In genomic region chr1:17080881-17081280, GRCh38 we compare ENCODE assay signal across 22 cellular contexts. TPM values are rescaled to one million over a fixed set of nuclear protein-coding genes. Genes with fewer than 3 reads are reported as not detected.
A peak's percentile ranks its signal among the peaks of the same experiment; 100 is the strongest.
DNase-seq lines count a peak whose midpoint lies in the region; ATAC-seq, FAIRE-seq and TF ChIP-seq lines count a peak whose summit lies in the region.
"Had no signal": no experiment of that assay in that cellular context is flagged by ENCODE, and none has a peak within 500 bp of the region (broad histone marks: within the 10 kb centered on the region; RNA-seq: fewer than 3 reads in every experiment).

No MANE protein-coding gene starts in this region.

- H2BK12ac ChIP-seq in mesenchymal stem cell (ENCODE audit: low read length in 2 of 2): no peak overlapping the region

- ATAC-seq in pancreas (peak; percentile 85 to 90 (median 85)), HG03159 (IDR thresholded peaks at IDR 0.05; ENCODE audit: unreplicated experiment) (no peak), GM21367 (IDR thresholded peaks at IDR 0.05; ENCODE audit: unreplicated experiment) (no peak)
- ATAC-seq: HCT116, Panc1, T-cell had no signal

- H3K4me3 ChIP-seq in pancreas (no peak overlapping the region), mesenchymal stem cell (ENCODE audit: insufficient read depth in 1 of 2, low read depth in 1 of 2, low read length in 2 of 2) (no peak overlapping the region)

- no peaks in the 10 kb centered on the region for H3K27me3 ChIP-seq in pancreas
- peaks cover 0 to 41% of the 10 kb centered on the region in 2 experiments for H3K27me3 ChIP-seq in mesenchymal stem cell (ENCODE audit: control insufficient read depth in 1 of 2, insufficient read depth in 1 of 2, low read length in 2 of 2)

- TF ChIP-seq CTCF in pancreas (IDR thresholded peaks at IDR 0.05) (no peak), GM10266 (IDR thresholded peaks at IDR 0.05; ENCODE audit: control insufficient read depth, insufficient read depth, low read depth, missing control alignments) (no peak)

- H3K27ac ChIP-seq in pancreas: peak overlapping the region; percentile 19 to 81 (median 62)
- no peak overlapping the region for H3K27ac ChIP-seq in mesenchymal stem cell (ENCODE audit: low read length, poor library complexity, severe bottlenecking)

- H2AK5ac ChIP-seq in mesenchymal stem cell (ENCODE audit: low read length, severe bottlenecking): no peak overlapping the region

- no peak overlapping the region for H2AFZ ChIP-seq in mesenchymal stem cell (ENCODE audit: low read depth, low read length)

- intact Hi-C loops in pancreas (cut with DNase I): no loop called here

- no peak overlapping the region for H2BK120ac ChIP-seq in mesenchymal stem cell (ENCODE audit: low read depth, low read length)

- no peak overlapping the region for H3K18ac ChIP-seq in mesenchymal stem cell (ENCODE audit: low read depth in 1 of 2, low read length in 2 of 2)

- 21 to 23% methylated on average over 4 of the region's 4 CpGs for WGBS in pancreas, 2 donors
- 73% methylated on average over 4 of the region's 4 CpGs for WGBS in mesenchymal stem cell

- H4K91ac ChIP-seq in mesenchymal stem cell (ENCODE audit: low read length): no peak overlapping the region

- no peak overlapping the region for H4K8ac ChIP-seq in mesenchymal stem cell (ENCODE audit: low read length)

- H3K9ac ChIP-seq in mesenchymal stem cell (ENCODE audit: low read length): no peak overlapping the region

- no peak for FAIRE-seq in pancreas (lab: Jason Lieb, UNC)

- H3K4me1 ChIP-seq in pancreas: peaks cover 0 to 15% (median 0%) of the 10 kb centered on the region in 3 donors
- H3K4me1 ChIP-seq in mesenchymal stem cell (ENCODE audit: control insufficient read depth, insufficient read depth, low read depth, low read length): no peaks in the 10 kb centered on the region
- H3K4me1 ChIP-seq: Caco-2 had no signal

- H3K9me3 ChIP-seq in pancreas (no peaks in the 10 kb centered on the region), mesenchymal stem cell (ENCODE audit: control insufficient read depth, low read length) (peaks cover 3% of the 10 kb centered on the region)
- H3K9me3 ChIP-seq: Caco-2 had no signal

- H3K23ac ChIP-seq in mesenchymal stem cell (ENCODE audit: low read length in 2 of 2): no peak overlapping the region

- no peaks in the 10 kb centered on the region for H3K79me1 ChIP-seq in mesenchymal stem cell (replicated peaks; ENCODE audit: low read length, poor library complexity, severe bottlenecking)

- H3K36me3 ChIP-seq in pancreas: no peaks in the 10 kb centered on the region
- peaks cover 0 to 54% of the 10 kb centered on the region in 2 experiments for H3K36me3 ChIP-seq in mesenchymal stem cell (ENCODE audit: control insufficient read depth in 1 of 2, insufficient read depth in 2 of 2, low read depth in 1 of 2, low read length in 2 of 2)

- DNase-seq in G401 (ENCODE audit: low spot score): peak; percentile 81
- peak; percentile 67 for DNase-seq in NCI-H2171 (lab: John Stamatoyannopoulos, UW)
- DNase-seq in cerebellar cortex (ENCODE audit: low spot score): peak; percentile 77
- DNase-seq in pancreas: peak; percentile 80 to 96 (median 88)
- DNase-seq in mesenchymal stem cell: no peak
- DNase-seq in GM10266 (ENCODE audit: extremely low spot score): no peak
- DNase-seq: Caco-2; CD4-positive, alpha-beta T cell; DMS153; GDM1; GOT3; Kasumi-1; NCI-H1436; NCI-H187 treated with DMSO at 0.1 percent for 48 hours; NCI-H226; NCI-H524 treated with DMSO at 0.1 percent for 48 hours; NK-92 treated with Interleukin-12 subunit alpha and Interleukin-12 subunit beta, amount 100 ng/mL, for 24 hours; T-cell had no signal

- no peak overlapping the region for H3K4ac ChIP-seq in mesenchymal stem cell (ENCODE audit: low read depth in 1 of 2, low read length in 2 of 2)

- no peak overlapping the region for H3K4me2 ChIP-seq in mesenchymal stem cell (ENCODE audit: low read length, poor library complexity, severe bottlenecking)

- no peak overlapping the region for H2BK5ac ChIP-seq in mesenchymal stem cell (ENCODE audit: low read depth, low read length, poor library complexity, severe bottlenecking)

- H2BK15ac ChIP-seq in mesenchymal stem cell (ENCODE audit: low read depth, poor library complexity, severe bottlenecking): no peak overlapping the region

- in situ Hi-C loops in G401 (cut with HindIII; ENCODE audit: low sequenced_read_pairs): no loop called here

- no peak overlapping the region for H3K14ac ChIP-seq in mesenchymal stem cell (ENCODE audit: low read length in 2 of 2)

RNA-seq across cellular contexts. Expression of gene SDHB, which starts 27.0 kb away (rescaled TPM):
- total RNA-seq in G401 (2014; rRNA removed; shearing (Covaris generic)): 192 and 214 TPM in 2 replicates
- total RNA-seq in pancreas: 10 to 100 TPM; 37.5 to 50.7 (median 44.7) TPM
- polyA plus RNA-seq in pancreas: 10 to 100 TPM; 28.5 to 50.8 TPM
- 106 TPM for polyA plus RNA-seq in mesenchymal stem cell (2013, experiment 1 of 2)
- polyA plus RNA-seq in mesenchymal stem cell (2013, experiment 2 of 2): 107 TPM

RNA-seq across cellular contexts. Expression of gene PADI2, which starts 38.4 kb away (rescaled TPM):
- 0.10 and 0.62 TPM in 2 replicates for total RNA-seq in G401 (2014; rRNA removed; shearing (Covaris generic))
- 1 to 10 TPM in 3 of 6 donors, under 1 TPM in 3; 0.42 to 10.0 (median 1.1) TPM for total RNA-seq in pancreas
- under 1 TPM; 0.54 to 0.80 TPM for polyA plus RNA-seq in pancreas
- polyA plus RNA-seq in mesenchymal stem cell (2013, experiment 1 of 2): 0.04 TPM
- polyA plus RNA-seq in mesenchymal stem cell (2013, experiment 2 of 2): 0.03 TPM

Comparison
In these comparisons a context has a peak if more than half of its experiments do, and no peak if none do; other contexts are left out.
1. DNase-seq: peak in G401 (single experiment), NCI-H2171 (single experiment), cerebellar cortex (single experiment) and pancreas (6 of 6); none in mesenchymal stem cell (single experiment) and GM10266 (single experiment).
2. ATAC-seq: peak in pancreas (4 of 4); none in HG03159 (single experiment) and GM21367 (single experiment).